In the genomic region with DNA sequence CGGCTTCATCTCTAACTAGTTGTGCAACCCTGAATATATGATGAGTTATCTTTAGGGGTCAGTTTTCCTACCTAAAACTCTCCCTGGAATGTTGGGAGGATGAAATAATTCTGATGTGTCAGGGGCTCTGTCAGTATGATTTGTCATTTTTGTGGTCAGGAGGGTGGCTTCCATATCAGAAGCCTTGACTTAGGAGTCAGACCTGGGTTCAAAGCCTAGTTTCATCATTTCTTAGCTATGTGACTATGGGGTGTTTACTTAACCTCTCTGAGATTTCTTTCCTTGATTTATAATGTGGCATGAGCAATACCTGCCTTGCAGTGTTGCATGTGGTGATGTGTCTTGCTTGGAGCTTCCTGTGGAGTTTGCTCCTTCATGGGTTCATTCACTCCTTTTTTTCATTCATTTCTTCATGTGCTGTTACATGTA, we compare ENCODE assay signal across 8 cellular contexts.
A peak's percentile ranks its signal among the peaks of the same experiment; 100 is the strongest.
DNase-seq lines count a peak whose midpoint lies in the region; TF ChIP-seq lines count a peak whose summit lies in the region.

No MANE protein-coding gene starts in this region.

- peak overlapping the region; percentile 51 for H3K27ac ChIP-seq in CD8-positive, alpha-beta memory T cell (ENCODE audit: low read depth, low read length)
- H3K27ac ChIP-seq in colonic mucosa, result peak overlapping the region; percentile 37

- no peak for DNase-seq in CD8-positive, alpha-beta memory T cell
- peak; percentile 85 for DNase-seq in M059J (ENCODE audit: low read depth)
- DNase-seq in colonic mucosa, result no peak
- peak; percentile 38 for DNase-seq in non-pigmented ciliary epithelial cell (ENCODE audit: low read depth)
- no peak for DNase-seq in NCI-H524 (lab: John Stamatoyannopoulos, UW)
- DNase-seq in occipital lobe (lab: John Stamatoyannopoulos, UW), result no peak
- no peak for DNase-seq in posterior cingulate gyrus
- no peak for DNase-seq in NCI-H2227 treated with DMSO at 0.1 percent for 48 hours (lab: John Stamatoyannopoulos, UW)

- peaks cover 31% of the 10 kb centered on the region for H3K4me1 ChIP-seq in CD8-positive, alpha-beta memory T cell (ENCODE audit: insufficient read depth, low read length)
- H3K4me1 ChIP-seq in colonic mucosa, result no peaks in the 10 kb centered on the region

- peak overlapping the region in 5 of 7 donors; percentile 43 to 67 (median 64) for H3K4me3 Mint-ChIP-seq in CD8-positive, alpha-beta memory T cell

- H3K27me3 Mint-ChIP-seq in CD8-positive, alpha-beta memory T cell, result no peaks in the 10 kb centered on the region

- no peak for TF ChIP-seq CTCF in colonic mucosa (IDR thresholded peaks at IDR 0.05)

- no peak overlapping the region for H3K9ac ChIP-seq in colonic mucosa (ENCODE audit: low read depth in 2 of 2, low read length in 2 of 2)

- H3K36me3 ChIP-seq in CD8-positive, alpha-beta memory T cell (ENCODE audit: insufficient read depth, low read length), result no peaks in the 10 kb centered on the region
- H3K36me3 ChIP-seq in colonic mucosa, result no peaks in the 10 kb centered on the region

- peak overlapping the region; percentile 41 to 93 (median 86) for H3K27ac Mint-ChIP-seq in CD8-positive, alpha-beta memory T cell

- no peaks in the 10 kb centered on the region for H3K27me3 ChIP-seq in CD8-positive, alpha-beta memory T cell (ENCODE audit: insufficient read depth, low read length, poor library complexity, severe bottlenecking)
- H3K27me3 ChIP-seq in colonic mucosa, result no peaks in the 10 kb centered on the region

- CTCF ChIA-PET in CD8-positive, alpha-beta memory T cell (lab: Charles Lee), result interaction anchor here (0.6 to 1.4 kb wide), 3 partner anchors 9 to 147 kb away, joined by 3 read pairs; a partner anchor contains a TSS

- no peaks in the 10 kb centered on the region for H3K9me3 Mint-ChIP-seq in CD8-positive, alpha-beta memory T cell

- peaks cover 71 to 92% (median 84%) of the 10 kb centered on the region in 3 donors for H3K4me1 Mint-ChIP-seq in CD8-positive, alpha-beta memory T cell

- no peaks in the 10 kb centered on the region for H3K9me3 ChIP-seq in CD8-positive, alpha-beta memory T cell (ENCODE audit: low read length)
- H3K9me3 ChIP-seq in colonic mucosa, result no peaks in the 10 kb centered on the region

- H3K36me3 Mint-ChIP-seq in CD8-positive, alpha-beta memory T cell, result peaks cover 0 to 45% (median 9%) of the 10 kb centered on the region in 3 donors

- POLR2A ChIA-PET in CD8-positive, alpha-beta memory T cell (lab: Charles Lee), result interaction anchor here (1.5 kb wide), 1 partner anchor 147 kb away, joined by 6 read pairs; a partner anchor contains a TSS

- H3K4me3 ChIP-seq in CD8-positive, alpha-beta memory T cell (ENCODE audit: low read length), result no peak overlapping the region
- no peak overlapping the region for H3K4me3 ChIP-seq in colonic mucosa

- intact Hi-C loops in colonic mucosa (cut with DNase I) (no loop called here), posterior cingulate gyrus (cut with DNase I) (no loop called here)

Comparison
In these comparisons a context has a peak if more than half of its experiments do, and no peak if none do; other contexts are left out.
1. DNase-seq: peak in M059J (single experiment) and non-pigmented ciliary epithelial cell (single experiment); none in CD8-positive, alpha-beta memory T cell (0 of 5), colonic mucosa (single experiment), NCI-H524 (0 of 2), occipital lobe (single experiment), posterior cingulate gyrus (0 of 10) and NCI-H2227 treated with DMSO at 0.1 percent for 48 hours (single experiment).